ENCODE assay signal across 16 cellular contexts in the genomic region with DNA sequence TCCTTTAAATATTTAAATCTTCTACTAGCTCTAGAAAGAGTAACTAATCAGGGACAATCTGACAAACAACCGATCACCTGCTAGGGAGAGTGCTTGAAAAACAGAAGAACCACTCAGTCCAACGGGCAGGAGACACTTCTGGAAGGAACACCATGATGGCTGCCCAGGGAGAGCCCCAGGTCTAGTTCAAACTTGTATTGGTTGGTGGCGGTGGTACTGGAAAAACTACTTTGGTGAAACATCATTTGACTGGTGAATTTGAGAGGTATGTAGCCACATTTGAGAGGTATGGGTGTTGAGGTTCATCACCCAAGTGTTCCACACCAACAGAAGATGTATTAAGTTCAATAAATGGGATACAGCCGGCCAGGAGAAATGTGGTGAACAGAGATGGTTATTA. TPM values are rescaled to one million over a fixed set of nuclear protein-coding genes. Genes with fewer than 3 reads are reported as not detected.
A peak's percentile ranks its signal among the peaks of the same experiment; 100 is the strongest.
DNase-seq lines count a peak whose midpoint lies in the region; ATAC-seq, FAIRE-seq and TF ChIP-seq lines count a peak whose summit lies in the region.
"Had no signal": no experiment of that assay in that cellular context is flagged by ENCODE, and none has a peak within 500 bp of the region (broad histone marks: within the 10 kb centered on the region; RNA-seq: fewer than 3 reads in every experiment).

No MANE protein-coding gene starts in this region.

- H3K9ac ChIP-seq in H1 (replicated peaks in 1 of 4; ENCODE audit: extremely low read depth in 1 of 4, low read depth in 3 of 4, low read length in 3 of 4) (no peak overlapping the region), keratinocyte (ENCODE audit: control insufficient read depth, extremely low read depth, insufficient read depth, low read length) (no peak overlapping the region)
- H3K9ac ChIP-seq: BLaER1 had no signal

- TF ChIP-seq CTCF in H1 (IDR thresholded peaks at IDR 0.05; ENCODE audit: control extremely low read depth in 1 of 3, insufficient read depth in 1 of 3, low read depth in 1 of 3, low read length in 3 of 3), result no peak
- TF ChIP-seq CTCF in keratinocyte (optimal IDR thresholded peaks at IDR 0.05 in 1 of 3, IDR thresholded peaks at IDR 0.05 in 1 of 3, conservative IDR thresholded peaks at IDR 0.05 in 1 of 3; ENCODE audit: extremely low read depth in 1 of 3, insufficient read depth in 2 of 3, low read length in 3 of 3), result no peak
- no peak for TF ChIP-seq CTCF in type B pancreatic cell (conservative IDR thresholded peaks at IDR 0.05)

- H2BK20ac ChIP-seq in H1 (ENCODE audit: low read length), result no peak overlapping the region

- peaks cover 2% of the 10 kb centered on the region; the same call in 1 of the 2 replicates for H3K23me2 ChIP-seq in H1 (ENCODE audit: low read depth, low read length)

- no peak overlapping the region for H3K23ac ChIP-seq in H1 (ENCODE audit: insufficient read length)

- H3K4me2 ChIP-seq in H1 (ENCODE audit: insufficient read depth in 1 of 2, low read depth in 2 of 2, low read length in 2 of 2) (no peak overlapping the region), keratinocyte (ENCODE audit: control insufficient read depth, extremely low read depth, insufficient read depth, low read depth, low read length) (peak overlapping the region; percentile 47)
- H3K4me2 ChIP-seq: BLaER1 had no signal

- H2AK5ac ChIP-seq in H1 (ENCODE audit: low read depth, low read length), result no peak overlapping the region

- no peaks in the 10 kb centered on the region for H3K36me3 ChIP-seq in H1 (ENCODE audit: control insufficient read depth in 2 of 4, insufficient read depth in 4 of 4, low read length in 3 of 4)
- no peaks in the 10 kb centered on the region for H3K36me3 ChIP-seq in keratinocyte (ENCODE audit: control insufficient read depth in 2 of 2, extremely low read depth in 1 of 2, insufficient read depth in 2 of 2, low read length in 2 of 2)
- H3K36me3 ChIP-seq: BLaER1 had no signal

- no peak for TF ChIP-seq EP300 in H1 (IDR thresholded peaks at IDR 0.05; ENCODE audit: borderline replicate concordance in 1 of 2, low read depth in 2 of 2, low read length in 2 of 2)

- H4K5ac ChIP-seq in H1 (ENCODE audit: insufficient read length, low read depth, low read length), result no peak overlapping the region

- no peak overlapping the region for H4K91ac ChIP-seq in H1 (replicated peaks; ENCODE audit: insufficient read length, low read length)

- no peak overlapping the region for H3K27ac Mint-ChIP-seq in type B pancreatic cell
- H3K27ac Mint-ChIP-seq: CD8-positive, alpha-beta memory T cell had no signal

- FAIRE-seq in H1 (lab: Jason Lieb, UNC), result no peak
- no peak for FAIRE-seq in keratinocyte (lab: Jason Lieb, UNC)
- FAIRE-seq: GM19239, H54 had no signal

- no peaks in the 10 kb centered on the region for H3K9me3 Mint-ChIP-seq in type B pancreatic cell
- H3K9me3 Mint-ChIP-seq: CD8-positive, alpha-beta memory T cell had no signal

- dilution Hi-C loops in keratinocyte (cut with MboI; ENCODE audit: extremely low pct_ligation_motif_present, low sequenced_read_pairs), result no loop called here

- no peak overlapping the region for H3K56ac ChIP-seq in H1 (replicated peaks; ENCODE audit: insufficient read length, low read depth, low read length)

- no peaks in the 10 kb centered on the region for H3K4me1 ChIP-seq in H1 (replicated peaks in 1 of 4; ENCODE audit: control insufficient read depth in 3 of 4, insufficient read depth in 4 of 4, low read length in 3 of 4)
- H3K4me1 ChIP-seq in keratinocyte (ENCODE audit: control insufficient read depth, extremely low read depth, insufficient read depth, low read length), result peaks cover 27% of the 10 kb centered on the region
- H3K4me1 ChIP-seq: Caco-2 had no signal

- H3K4me3 Mint-ChIP-seq in type B pancreatic cell, result no peak overlapping the region

- H3K79me2 ChIP-seq in H1 (ENCODE audit: control insufficient read depth in 1 of 2, insufficient read depth in 2 of 2, low read length in 2 of 2) (no peaks in the 10 kb centered on the region), keratinocyte (ENCODE audit: control insufficient read depth, insufficient read depth, low read length) (peaks cover under 1% of the 10 kb centered on the region)

- no peak overlapping the region for H2BK5ac ChIP-seq in H1 (ENCODE audit: low read depth, low read length)

- H4K8ac ChIP-seq in H1 (ENCODE audit: extremely low read depth, insufficient read depth, low read length), result no peak overlapping the region

- no peak overlapping the region for H3K4ac ChIP-seq in H1 (replicated peaks; ENCODE audit: insufficient read length, low read depth, low read length)

- no peaks in the 10 kb centered on the region; the same call in 1 of the 2 replicates for H3K79me1 ChIP-seq in H1 (ENCODE audit: low read depth, low read length)

- CTCF ChIA-PET in H1 (lab: Charles Lee; ENCODE audit: partially characterized antibody), result no interaction called here

- DNase-seq in NCI-H510A (lab: John Stamatoyannopoulos, UW) (peak; percentile 2), NCI-H510A treated with DMSO at 0.1 percent for 48 hours (lab: John Stamatoyannopoulos, UW) (no peak), H1 (ENCODE audit: low read depth in 1 of 2, low spot score in 2 of 2) (no peak), keratinocyte (ENCODE audit: low read depth, low spot score) (no peak), type B pancreatic cell (ENCODE audit: extremely low spot score, unreplicated experiment) (peak; percentile 11), DMS79 (lab: John Stamatoyannopoulos, UW) (no peak)
- DNase-seq: 8988T; AML-193; Caco-2; CD8-positive, alpha-beta memory T cell; GF-D8 had no signal

- no peak overlapping the region for H3K14ac ChIP-seq in H1 (ENCODE audit: insufficient read length)

- TF ChIP-seq POLR2A in H1 (IDR thresholded peaks at IDR 0.05; ENCODE audit: control extremely low read depth in 1 of 2, low read depth in 2 of 2, low read length in 2 of 2), result no peak

- TF ChIP-seq RAD21 in H1 (IDR thresholded peaks at IDR 0.05 in 1 of 2, conservative IDR thresholded peaks at IDR 0.05 in 1 of 2; ENCODE audit: low read depth in 2 of 2, low read length in 2 of 2), result no peak

- H3K9me3 ChIP-seq in H1 (ENCODE audit: insufficient read depth in 2 of 2, low read depth in 1 of 2, low read length in 1 of 2), result no peaks in the 10 kb centered on the region
- H3K9me3 ChIP-seq in keratinocyte (ENCODE audit: control insufficient read depth, low read depth, low read length), result no peaks in the 10 kb centered on the region
- H3K9me3 ChIP-seq: BLaER1, Caco-2 had no signal

- H2BK15ac ChIP-seq in H1 (ENCODE audit: low read length), result no peak overlapping the region

- H2AFZ ChIP-seq in H1 (ENCODE audit: low read length) (peak overlapping the region; percentile 51), keratinocyte (ENCODE audit: control insufficient read depth, low read length) (peak overlapping the region; percentile 90)

- H3K4me3 ChIP-seq in H1 (ENCODE audit: extremely low read depth in 1 of 4, insufficient read depth in 2 of 4, low read depth in 3 of 4, low read length in 4 of 4), result no peak overlapping the region
- H3K4me3 ChIP-seq in keratinocyte (ENCODE audit: control insufficient read depth in 2 of 3, extremely low read depth in 1 of 3, insufficient read depth in 2 of 3, low read depth in 1 of 3, low read length in 3 of 3), result no peak overlapping the region
- H3K4me3 ChIP-seq: BLaER1 had no signal

- POLR2A ChIA-PET in H1 (lab: Charles Lee; ENCODE audit: partially characterized antibody), result no interaction called here

- no peaks in the 10 kb centered on the region for H3K27me3 ChIP-seq in H1 (replicated peaks in 1 of 4; ENCODE audit: control insufficient read depth in 3 of 4, extremely low read depth in 1 of 4, insufficient read depth in 3 of 4, low read length in 3 of 4)
- H3K27me3 ChIP-seq in keratinocyte (ENCODE audit: control insufficient read depth, extremely low read depth, insufficient read depth, low read length), result no peaks in the 10 kb centered on the region
- H3K27me3 ChIP-seq: BLaER1 had no signal

- WGBS in H1 (ENCODE audit: extremely low coverage in 1 of 2, insufficient coverage in 1 of 2, insufficient read length in 1 of 2, insufficient replicate concordance in 2 of 2, low coverage in 1 of 2, low lambda C conversion rate in 2 of 2, missing lambda C conversion rate in 1 of 2), 2 experiments, result 89% methylated on average over 4 of the region's 4 CpGs; no CpG with 5 or more reads in 1 of the 2 experiments

- no peak overlapping the region for H2BK120ac ChIP-seq in H1 (replicated peaks; ENCODE audit: low read depth, low read length)

- H2BK12ac ChIP-seq in H1 (ENCODE audit: low read depth, low read length), result no peak overlapping the region

- no peak overlapping the region for H3K27ac ChIP-seq in H1 (ENCODE audit: low read depth, low read length)
- H3K27ac ChIP-seq in keratinocyte (ENCODE audit: control insufficient read depth, insufficient read depth, low read length), result no peak overlapping the region
- H3K27ac ChIP-seq: BLaER1 had no signal

- no peaks in the 10 kb centered on the region for H3K36me3 Mint-ChIP-seq in type B pancreatic cell

- H4K20me1 ChIP-seq in H1 (replicated peaks in 1 of 2; ENCODE audit: control insufficient read depth in 1 of 2, insufficient read depth in 2 of 2, low read length in 2 of 2), result no peaks in the 10 kb centered on the region
- H4K20me1 ChIP-seq in keratinocyte (ENCODE audit: control insufficient read depth, extremely low read depth, insufficient read depth, low read length), result no peaks in the 10 kb centered on the region

- H3K18ac ChIP-seq in H1 (ENCODE audit: extremely low read depth, low read length), result no peak overlapping the region

- H3K4me1 Mint-ChIP-seq in type B pancreatic cell (ENCODE audit: unreplicated experiment), result no peaks in the 10 kb centered on the region

- H3K9me1 ChIP-seq in keratinocyte (ENCODE audit: control insufficient read depth, extremely low read depth, insufficient read depth, low read length), result no peaks in the 10 kb centered on the region

- no peak for ATAC-seq in HG03520 (IDR thresholded peaks at IDR 0.05; ENCODE audit: unreplicated experiment)
- ATAC-seq: HCT116 had no signal

- peaks cover 13% of the 10 kb centered on the region for H3K27me3 Mint-ChIP-seq in type B pancreatic cell

RNA-seq across cellular contexts. Expression of gene WDR47, which starts 4.8 kb away (rescaled TPM):
- 6.7 and 7.2 TPM in 2 replicates for total RNA-seq in H1 (2021; fragmentation: NEBNext Ultra II Directional; extraction: Animal tissue kit (Norgen Biotek cat#: 25700))
- polyA plus RNA-seq in H1 (2011; rRNA removed) (1.2 and 1.9 TPM in 2 replicates), keratinocyte (32.8 to 54.7 TPM (median 54.2 TPM) in 3 replicates)
- polyA plus RNA-seq in H1 (2011; cell fraction: cytosol; rRNA removed), result 2.3 TPM
- polyA plus RNA-seq in H1 (2011; cell fraction: nucleus; rRNA removed), result 1.1 TPM
- 2.3 to 3.8 TPM (median 2.9 TPM) in 4 replicates for polyA plus RNA-seq in H1 (2012, experiment 1 of 2)
- 0.21 TPM for polyA plus RNA-seq in H1 (2012, experiment 2 of 2)
- polyA plus RNA-seq in H1 (2013, experiment 1 of 2), result 2.7 TPM
- 2.4 TPM for polyA plus RNA-seq in H1 (2013, experiment 2 of 2)
- 3.6 and 5.9 TPM in 2 replicates for polyA minus RNA-seq in H1 (2011; rRNA and poly(A)+ RNA removed)
- 4.7 TPM for polyA minus RNA-seq in H1 (2011; cell fraction: cytosol; rRNA and poly(A)+ RNA removed)
- polyA minus RNA-seq in H1 (2011; cell fraction: nucleus; rRNA and poly(A)+ RNA removed), result 5.0 TPM
- 37.5 TPM for polyA plus RNA-seq in keratinocyte (2011; ENCODE audit: low read depth)
- 28.9 and 58.9 TPM in 2 replicates for polyA plus RNA-seq in keratinocyte (2011; cell fraction: cytosol; rRNA removed)
- 69.8 and 89.9 TPM in 2 replicates for polyA plus RNA-seq in keratinocyte (2011; cell fraction: nucleus; rRNA removed)
- polyA plus RNA-seq in keratinocyte (2012; ENCODE audit: low replicate concordance), result 24.7 and 25.9 TPM in 2 replicates
- 12.4 to 69.0 TPM (median 54.8 TPM) in 3 replicates for polyA minus RNA-seq in keratinocyte
- polyA minus RNA-seq in keratinocyte (2011; cell fraction: cytosol; rRNA and poly(A)+ RNA removed), result 54.5 TPM
- polyA minus RNA-seq in keratinocyte (2011; cell fraction: nucleus; rRNA and poly(A)+ RNA removed), result 54.8 and 87.1 TPM in 2 replicates
- 12.6 and 15.2 TPM in 2 replicates for total RNA-seq in type B pancreatic cell (ENCODE audit: low replicate concordance)

RNA-seq across cellular contexts. Expression of gene TAF13, which starts 29.1 kb away (rescaled TPM):
- 41.5 and 41.7 TPM in 2 replicates for total RNA-seq in H1 (2021; fragmentation: NEBNext Ultra II Directional; extraction: Animal tissue kit (Norgen Biotek cat#: 25700))
- 5.6 and 13.1 TPM in 2 replicates for polyA plus RNA-seq in H1 (2011; rRNA removed)
- 18.8 TPM for polyA plus RNA-seq in H1 (2011; cell fraction: cytosol; rRNA removed)
- polyA plus RNA-seq in H1 (2011; cell fraction: nucleus; rRNA removed), result 0.51 TPM
- 18.0 to 45.8 TPM (median 21.1 TPM) in 4 replicates for polyA plus RNA-seq in H1 (2012, experiment 1 of 2)
- 9.1 TPM for polyA plus RNA-seq in H1 (2012, experiment 2 of 2)
- polyA plus RNA-seq in H1 (2013, experiment 1 of 2), result 29.7 TPM
- polyA plus RNA-seq in H1 (2013, experiment 2 of 2), result 33.2 TPM
- polyA minus RNA-seq in H1 (2011; rRNA and poly(A)+ RNA removed), result 5.0 and 7.9 TPM in 2 replicates
- 15.2 TPM for polyA minus RNA-seq in H1 (2011; cell fraction: cytosol; rRNA and poly(A)+ RNA removed)
- 4.3 TPM for polyA minus RNA-seq in H1 (2011; cell fraction: nucleus; rRNA and poly(A)+ RNA removed)
- 73.6 to 151 TPM (median 89.7 TPM) in 3 replicates for polyA plus RNA-seq in keratinocyte
- 92.6 TPM for polyA plus RNA-seq in keratinocyte (2011; ENCODE audit: low read depth)
- 110 and 195 TPM in 2 replicates for polyA plus RNA-seq in keratinocyte (2011; cell fraction: cytosol; rRNA removed)
- polyA plus RNA-seq in keratinocyte (2011; cell fraction: nucleus; rRNA removed), result 40.9 and 75.6 TPM in 2 replicates
- 117 and 146 TPM in 2 replicates for polyA plus RNA-seq in keratinocyte (2012; ENCODE audit: low replicate concordance)
- polyA minus RNA-seq in keratinocyte, result 5.0 to 54.0 TPM (median 21.2 TPM) in 3 replicates
- polyA minus RNA-seq in keratinocyte (2011; cell fraction: cytosol; rRNA and poly(A)+ RNA removed), result 72.1 TPM
- polyA minus RNA-seq in keratinocyte (2011; cell fraction: nucleus; rRNA and poly(A)+ RNA removed), result 19.4 and 44.3 TPM in 2 replicates
- 30.0 and 37.8 TPM in 2 replicates for total RNA-seq in type B pancreatic cell (ENCODE audit: low replicate concordance)

RNA-seq across cellular contexts. Expression of gene TMEM167B, which starts 43.9 kb away (rescaled TPM):
- 14.2 and 14.8 TPM in 2 replicates for total RNA-seq in H1 (2021; fragmentation: NEBNext Ultra II Directional; extraction: Animal tissue kit (Norgen Biotek cat#: 25700))
- polyA plus RNA-seq in H1 (2011; rRNA removed) (3.5 and 3.6 TPM in 2 replicates), keratinocyte (13.6 to 15.9 TPM (median 15.7 TPM) in 3 replicates)
- 6.5 TPM for polyA plus RNA-seq in H1 (2011; cell fraction: cytosol; rRNA removed)
- 4.0 TPM for polyA plus RNA-seq in H1 (2011; cell fraction: nucleus; rRNA removed)
- polyA plus RNA-seq in H1 (2012, experiment 1 of 2), result 10.2 to 13.5 TPM (median 12.5 TPM) in 4 replicates
- polyA plus RNA-seq in H1 (2012, experiment 2 of 2), result 1.9 TPM
- polyA plus RNA-seq in H1 (2013, experiment 1 of 2), result 10.1 TPM
- 11.6 TPM for polyA plus RNA-seq in H1 (2013, experiment 2 of 2)
- 9.6 and 10.8 TPM in 2 replicates for polyA minus RNA-seq in H1 (2011; rRNA and poly(A)+ RNA removed)
- 4.9 TPM for polyA minus RNA-seq in H1 (2011; cell fraction: cytosol; rRNA and poly(A)+ RNA removed)
- 4.3 TPM for polyA minus RNA-seq in H1 (2011; cell fraction: nucleus; rRNA and poly(A)+ RNA removed)
- 12.9 TPM for polyA plus RNA-seq in keratinocyte (2011; ENCODE audit: low read depth)
- 14.8 and 21.7 TPM in 2 replicates for polyA plus RNA-seq in keratinocyte (2011; cell fraction: cytosol; rRNA removed)
- polyA plus RNA-seq in keratinocyte (2011; cell fraction: nucleus; rRNA removed), result 11.4 and 12.2 TPM in 2 replicates
- 18.9 and 27.1 TPM in 2 replicates for polyA plus RNA-seq in keratinocyte (2012; ENCODE audit: low replicate concordance)
- polyA minus RNA-seq in keratinocyte, result 1.6 to 7.2 TPM (median 5.6 TPM) in 3 replicates
- 9.6 TPM for polyA minus RNA-seq in keratinocyte (2011; cell fraction: cytosol; rRNA and poly(A)+ RNA removed)
- 4.1 and 7.2 TPM in 2 replicates for polyA minus RNA-seq in keratinocyte (2011; cell fraction: nucleus; rRNA and poly(A)+ RNA removed)
- 29.6 and 38.8 TPM in 2 replicates for total RNA-seq in type B pancreatic cell (ENCODE audit: low replicate concordance)

Comparison
In these comparisons a context has a peak if more than half of its experiments do, and no peak if none do; other contexts are left out.
1. DNase-seq: peak in NCI-H510A (single experiment) and type B pancreatic cell (single experiment); none in NCI-H510A treated with DMSO at 0.1 percent for 48 hours (single experiment), H1 (0 of 2), keratinocyte (single experiment) and DMS79 (single experiment).